Comparison of ENCODE assay signal across 9 cellular contexts in genomic region chr2:118014492-118014824, GRCh38. TPM values are rescaled to one million over a fixed set of nuclear protein-coding genes. Genes with fewer than 3 reads are reported as not detected.
DNase-seq lines count a peak whose midpoint lies in the region; ATAC-seq, FAIRE-seq and TF ChIP-seq lines count a peak whose summit lies in the region.
"Had no signal": no experiment of that assay in that cellular context is flagged by ENCODE, and none has a peak within 500 bp of the region (broad histone marks: within the 10 kb centered on the region; RNA-seq: fewer than 3 reads in every experiment).

No MANE protein-coding gene starts in this region.

- TF ChIP-seq POLR2A in A549 (IDR thresholded peaks at IDR 0.05; ENCODE audit: low read length) (no peak), GM12878 (IDR thresholded peaks at IDR 0.05; ENCODE audit: low read depth, low read length) (no peak)

- WGBS in A549 (ENCODE audit: missing lambda C conversion rate) = 4% methylated on average over 16 of the region's 17 CpGs
- 2% methylated on average over 17 of the region's 17 CpGs for WGBS in GM12878 (ENCODE audit: insufficient coverage, insufficient replicate concordance, low lambda C conversion rate, missing lambda C conversion rate)

- peak overlapping the region; percentile 93; the same call in 1 of the 2 replicates for H3K9ac ChIP-seq in GM12878 (ENCODE audit: control insufficient read depth, insufficient read depth, low read length)

- H3K79me2 ChIP-seq in GM12878 (ENCODE audit: control insufficient read depth, insufficient read depth, low read length) = peaks cover 35% of the 10 kb centered on the region

- no peaks in the 10 kb centered on the region for H3K27me3 ChIP-seq in GM12878 (replicated peaks in 1 of 2; ENCODE audit: control insufficient read depth in 2 of 2, insufficient read depth in 2 of 2, low read length in 1 of 2)
- H3K27me3 ChIP-seq in lower lobe of right lung (ENCODE audit: low read depth) = no peaks in the 10 kb centered on the region

- CTCF ChIA-PET in A549 (lab: Yijun Ruan, JAX) (interaction anchor here (1.1 to 3.1 kb wide), 4 partner anchors 11 to 207 kb away, joined by 3 to 26 read pairs (median 6); partner anchors contain the start of gene DDX18), GM12878 (lab: Yijun Ruan, JAX) (interaction anchor here (1.1 to 2.9 kb wide), 5 partner anchors 11 to 200 kb away, joined by 3 to 42 read pairs (median 7); partner anchors contain the start of gene DDX18)

- SMC1A ChIA-PET in GM12878 (lab: Charles Lee; ENCODE audit: uncharacterized antibody, unreplicated experiment) = interaction anchor here (1.4 to 2.0 kb wide), 4 partner anchors 11 to 52 kb away, joined by 3 to 8 read pairs (median 6); no protein-coding TSS in a partner anchor

- DNase-seq in A549 (ENCODE audit: low read depth in 1 of 2, low spot score in 1 of 2) = peak in 1 of 2 experiments; percentile 25
- no peak for DNase-seq in GM12878 (ENCODE audit: low read depth, low spot score)
- no peak for DNase-seq in lower lobe of right lung
- DNase-seq in ureter (ENCODE audit: low spot score) = peak; percentile 44
- DNase-seq in epidermal melanocyte (ENCODE audit: insufficient read length, low spot score) = no peak

- H3K9me3 ChIP-seq in A549 = no peaks in the 10 kb centered on the region
- no peaks in the 10 kb centered on the region for H3K9me3 ChIP-seq in GM12878 (replicated peaks; ENCODE audit: control insufficient read depth, insufficient read depth, low read length)
- no peaks in the 10 kb centered on the region for H3K9me3 ChIP-seq in lower lobe of right lung

- TF ChIP-seq RAD21 in A549 (conservative IDR thresholded peaks at IDR 0.05 in 1 of 2, IDR thresholded peaks at IDR 0.05 in 1 of 2) (no peak), GM12878 (IDR thresholded peaks at IDR 0.05; ENCODE audit: insufficient read depth, low read depth, low read length) (no peak)

- H3K27ac ChIP-seq in A549 (peak overlapping the region; percentile 88 to 99), GM12878 (ENCODE audit: control insufficient read depth, insufficient read depth) (no peak overlapping the region), lower lobe of right lung (peak overlapping the region; percentile 94)

- FAIRE-seq in A549 (lab: Jason Lieb, UNC) = no peak
- FAIRE-seq in GM12878 (lab: Jason Lieb, UNC) = no peak
- FAIRE-seq: endometrium had no signal

- peaks cover 9% of the 10 kb centered on the region; the same call in 2 of the 3 replicates for H3K4me1 ChIP-seq in A549
- peaks cover 5% of the 10 kb centered on the region for H3K4me1 ChIP-seq in GM12878 (ENCODE audit: control insufficient read depth, insufficient read depth, low read length)
- H3K4me1 ChIP-seq in lower lobe of right lung = peaks cover 32% of the 10 kb centered on the region

- RAD21 ChIA-PET in GM12878 (lab: Charles Lee; ENCODE audit: unreplicated experiment) = interaction anchor here (0.6 to 1.4 kb wide), 7 partner anchors 11 to 200 kb away, joined by 3 to 7 read pairs (median 3); partner anchors contain the start of gene DDX18

- ATAC-seq in A549 (peak in 1 of 2 experiments; percentile 47; a peak in 5 of 6 replicates), HG03097 (IDR thresholded peaks at IDR 0.05; ENCODE audit: low FRiP score, unreplicated experiment) (peak; percentile 4), GM12878 (no peak), lower lobe of right lung (no peak), HG02763 (IDR thresholded peaks at IDR 0.05; ENCODE audit: unreplicated experiment) (no peak), HG02571 (IDR thresholded peaks at IDR 0.05; ENCODE audit: unreplicated experiment) (no peak)

- TF ChIP-seq CTCF in A549 (IDR thresholded peaks at IDR 0.05) = no peak
- TF ChIP-seq CTCF in GM12878 (IDR thresholded peaks at IDR 0.05 in 2 of 3, conservative IDR thresholded peaks at IDR 0.05 in 1 of 3; ENCODE audit: control insufficient read depth in 2 of 3, extremely low read depth in 1 of 3, insufficient read depth in 1 of 3, low read depth in 3 of 3, low read length in 3 of 3) = no peak
- TF ChIP-seq CTCF in lower lobe of right lung (IDR thresholded peaks at IDR 0.05) = no peak

- TF ChIP-seq EP300 in A549 (IDR thresholded peaks at IDR 0.05) (no peak), GM12878 (IDR thresholded peaks at IDR 0.05; ENCODE audit: borderline replicate concordance in 1 of 2, control insufficient read depth in 1 of 2, low read depth in 2 of 2, low read length in 2 of 2) (no peak)

- H3K36me3 ChIP-seq in GM12878 (ENCODE audit: control insufficient read depth in 2 of 2, insufficient read depth in 2 of 2, low read length in 1 of 2) (no peaks in the 10 kb centered on the region), lower lobe of right lung (no peaks in the 10 kb centered on the region)

- H3K4me2 ChIP-seq in A549 = peak overlapping the region; percentile 84
- peak overlapping the region; percentile 100 for H3K4me2 ChIP-seq in GM12878 (ENCODE audit: control insufficient read depth, insufficient read depth)

- in situ Hi-C loops in GM12878 (cut with MboI) = no loop called here

- BruUV-seq in GM12878 (replicated peaks; lab: Mats Ljungman, UMichigan) = no TSS peak

- peaks cover 3% of the 10 kb centered on the region; the same call in 1 of the 2 replicates for H4K20me1 ChIP-seq in GM12878 (ENCODE audit: control insufficient read depth, insufficient read depth)

- peak overlapping the region; percentile 99 for H2AFZ ChIP-seq in GM12878 (ENCODE audit: control insufficient read depth, low read depth, low read length)

- H3K4me3 ChIP-seq in A549 (peak overlapping the region; percentile 97), GM12878 (peak overlapping the region; percentile 86; the same call in 1 of the 2 replicates), lower lobe of right lung (peak overlapping the region; percentile 100)

- POLR2A ChIA-PET in A549 (lab: Yijun Ruan, JAX) (interaction anchor here (0.5 to 1.3 kb wide), 3 partner anchors 9 to 200 kb away, joined by 3 to 5 read pairs (median 3); partner anchors contain the start of gene DDX18), GM12878 (lab: Charles Lee) (interaction anchor here (1.0 to 1.7 kb wide), 3 partner anchors 10 to 200 kb away, joined by 4 read pairs; partner anchors contain the start of gene DDX18)

- intact Hi-C loops in GM12878 (cut with micrococcal nuclease; ENCODE audit: unreplicated experiment) (no loop called here), lower lobe of right lung (cut with DNase I) (no loop called here)

TF ChIP-seq in A549, 52 proteins besides CTCF, POLR2A, EP300 and RAD21 (continues in another document):
- no peak for TF ChIP-seq ZSCAN20 (CRISPR knock-in tag; IDR thresholded peaks at IDR 0.05)
- TF ChIP-seq HOXB5 (CRISPR knock-in tag; IDR thresholded peaks at IDR 0.05) = no peak
- TF ChIP-seq TFCP2L1 (CRISPR knock-in tag; IDR thresholded peaks at IDR 0.05) = no peak
- no peak for TF ChIP-seq ZC3H11A (IDR thresholded peaks at IDR 0.05)
- TF ChIP-seq PBX3 (IDR thresholded peaks at IDR 0.05) = no peak
- no peak for TF ChIP-seq ESRRA (IDR thresholded peaks at IDR 0.05; ENCODE audit: borderline replicate concordance, low read length)

TF ChIP-seq in GM12878, 131 proteins besides CTCF, POLR2A, EP300 and RAD21:
- TF ChIP-seq HDAC6 (IDR thresholded peaks at IDR 0.05; ENCODE audit: unreplicated experiment) = no peak
TF ChIP-seq in GM12878: peak in this region for 0.

RNA-seq across cellular contexts. Expression of gene CCDC93, which starts 0.6 kb away (rescaled TPM):
- polyA plus RNA-seq in A549 (2011; rRNA removed) = 17.8 and 19.7 TPM in 2 replicates
- polyA plus RNA-seq in A549 (2012; cell fraction: cytosol; rRNA removed) = 4.2 and 4.8 TPM in 2 replicates
- polyA plus RNA-seq in A549 (2012; cell fraction: nucleus; rRNA removed) = 9.5 and 12.8 TPM in 2 replicates
- 13.6 to 14.4 TPM (median 14.1 TPM) in 3 replicates for polyA plus RNA-seq in A549 (2017; fragmentation: RNase III; extraction: RNeasy Plus Mini Kit Qiagen cat#74134 plus additional on column Dnase treatment)
- polyA minus RNA-seq in A549 (2011; rRNA and poly(A)+ RNA removed) = 14.1 and 18.8 TPM in 2 replicates
- total RNA-seq in GM12878 (2013; cell fraction: nucleolus; rRNA removed) = 95.8 and 133 TPM in 2 replicates
- 13.8 and 18.1 TPM in 2 replicates for total RNA-seq in GM12878 (2014; rRNA removed)
- total RNA-seq in GM12878 (2014; rRNA removed; fragmentation: Illumina TruSeq; extraction: Trizol) = 16.3 and 17.4 TPM in 2 replicates
- 15.8 and 17.1 TPM in 2 replicates for total RNA-seq in GM12878 (2021)
- 8.9 TPM for polyA plus RNA-seq in GM12878 (2011; ENCODE audit: low read depth)
- 27.2 and 27.6 TPM in 2 replicates for polyA plus RNA-seq in GM12878 (2011; rRNA removed)
- 12.7 and 15.6 TPM in 2 replicates for polyA plus RNA-seq in GM12878 (2011; cell fraction: cytosol; rRNA removed)
- polyA plus RNA-seq in GM12878 (2011; cell fraction: nucleus; rRNA removed) = 105 and 122 TPM in 2 replicates
- 9.5 and 12.9 TPM in 2 replicates for polyA plus RNA-seq in GM12878 (2012)
- 14.3 and 20.7 TPM in 2 replicates for polyA plus RNA-seq in GM12878 (2014; fragmentation: Illumina TruSeq; extraction: Trizol)
- 1 to 10 TPM; 3.6 to 4.0 TPM for polyA plus RNA-seq in GM12878 (2014; fragmentation: Nextera tagmentation; extraction: Ambion mirVana)
- polyA plus RNA-seq in GM12878 (2014; rRNA removed) = 12.2 and 14.4 TPM in 2 replicates
- polyA plus RNA-seq in GM12878 (2016; fragmentation: Nextera tagmentation; extraction: Ambion mirVana) = 10 to 100 TPM; 11.3 to 13.1 TPM
- 22.3 and 25.7 TPM in 2 replicates for polyA minus RNA-seq in GM12878 (2011; rRNA and poly(A)+ RNA removed)
- polyA minus RNA-seq in GM12878 (2011; cell fraction: cytosol; rRNA and poly(A)+ RNA removed) = 4.5 and 5.3 TPM in 2 replicates
- 56.3 and 72.3 TPM in 2 replicates for polyA minus RNA-seq in GM12878 (2011; cell fraction: nucleus; rRNA and poly(A)+ RNA removed)
- total RNA-seq in lower lobe of right lung = 47.3 TPM
- total RNA-seq in ureter = 36.4 TPM
